Comparison of ENCODE assay signal across 1 cellular context in the genomic region with DNA sequence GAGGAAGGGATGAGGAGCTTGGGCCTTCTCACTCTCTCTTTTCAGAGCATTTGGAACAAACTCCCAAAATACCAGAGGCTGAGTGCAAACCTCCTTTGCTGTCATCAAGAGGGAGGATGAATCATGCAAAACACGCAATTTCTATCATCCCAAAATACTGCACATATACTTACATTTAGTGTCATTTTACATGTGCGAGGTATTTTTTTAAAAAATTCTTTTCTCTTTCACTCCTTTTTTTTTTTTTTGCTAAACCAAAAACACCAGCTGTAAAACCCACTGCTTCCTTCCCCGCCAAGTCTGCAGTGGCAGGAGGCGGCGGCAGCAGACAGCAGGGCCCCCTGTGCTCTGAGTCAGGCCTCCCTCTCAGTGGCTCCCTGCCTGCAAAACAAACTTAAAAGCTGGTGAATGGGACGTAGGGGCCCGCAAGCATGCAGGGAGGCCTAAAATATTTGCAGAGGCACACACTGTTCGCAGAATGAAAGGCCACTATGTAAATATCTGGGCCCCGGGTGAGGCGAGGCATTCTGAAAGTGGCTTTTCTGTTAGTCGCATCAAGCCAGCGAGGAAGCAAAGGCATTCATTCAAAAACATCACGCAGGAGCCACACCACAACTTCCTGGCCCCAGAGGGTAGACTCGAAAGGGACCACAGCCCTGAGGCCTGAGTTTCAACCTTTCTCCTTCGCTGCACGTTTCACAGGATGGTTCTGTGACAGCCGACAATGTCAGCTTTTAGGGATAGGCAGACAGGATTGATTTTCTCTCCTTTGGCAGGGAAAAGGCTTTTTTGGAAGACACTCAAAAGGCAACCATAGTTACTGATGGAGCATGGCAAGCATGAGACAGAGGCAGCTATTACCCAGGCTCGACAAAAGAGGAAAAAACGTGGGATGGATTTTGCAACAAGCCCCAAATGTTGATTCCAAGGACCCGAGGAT.
A peak's percentile ranks its signal among the peaks of the same experiment; 100 is the strongest.
TF ChIP-seq lines count a peak whose summit lies in the region.

No MANE protein-coding gene starts in this region.

TF ChIP-seq in HepG2, 621 proteins besides CTCF, POLR2A, EP300 and RAD21 (continued from another document and continues in another):
- TF ChIP-seq AHDC1 (CRISPR knock-in tag; IDR thresholded peaks at IDR 0.05; ENCODE audit: borderline replicate concordance) (peak; percentile 73; the same call in 1 of the 2 replicates), CREBL2 (CRISPR knock-in tag; IDR thresholded peaks at IDR 0.05; ENCODE audit: borderline replicate concordance) (no peak), ZNF317 (CRISPR knock-in tag; IDR thresholded peaks at IDR 0.05) (peak; percentile 93), PHF20 (CRISPR knock-in tag; IDR thresholded peaks at IDR 0.05) (no peak), ZNF143 (CRISPR knock-in tag; IDR thresholded peaks at IDR 0.05) (peak; percentile 44; the same call in 1 of the 2 replicates), ZNF703 (CRISPR knock-in tag; IDR thresholded peaks at IDR 0.05; ENCODE audit: borderline replicate concordance) (no peak; the same call in 1 of the 2 replicates), ZBTB7A (CRISPR knock-in tag; IDR thresholded peaks at IDR 0.05) (no peak), KAT7 (CRISPR knock-in tag; IDR thresholded peaks at IDR 0.05; ENCODE audit: borderline replicate concordance) (no peak), ZNF646 (CRISPR knock-in tag; IDR thresholded peaks at IDR 0.05) (0 out of 2 replicates have a peak, but pooled peaks have one; percentile 23), SOX13 (IDR thresholded peaks at IDR 0.05) (peak; percentile 54; the same call in 1 of the 2 replicates), SOX13 (CRISPR knock-in tag; conservative IDR thresholded peaks at IDR 0.05 in 1 of 2, IDR thresholded peaks at IDR 0.05 in 1 of 2) (peak in 1 of 2 experiments; percentile 81; a peak in 2 of 4 replicates), ZNF24 (IDR thresholded peaks at IDR 0.05) (no peak), MBD4 (IDR thresholded peaks at IDR 0.05; ENCODE audit: borderline replicate concordance, low read length) (no peak), ZNF446 (CRISPR knock-in tag; IDR thresholded peaks at IDR 0.05) (peak; percentile 58; the same call in 1 of the 2 replicates), TBX3 (IDR thresholded peaks at IDR 0.05; ENCODE audit: borderline replicate concordance) (0 out of 2 replicates have a peak, but pooled peaks have one; percentile 21), ZFP62 (CRISPR knock-in tag; IDR thresholded peaks at IDR 0.05) (no peak), ZNF589 (CRISPR knock-in tag; conservative IDR thresholded peaks at IDR 0.05) (no peak; the same call in 1 of the 2 replicates), ZFAT (CRISPR knock-in tag; conservative IDR thresholded peaks at IDR 0.05) (no peak), ZNF335 (CRISPR knock-in tag; IDR thresholded peaks at IDR 0.05) (peak; percentile 58; the same call in 1 of the 2 replicates), YEATS4 (CRISPR knock-in tag; IDR thresholded peaks at IDR 0.05; ENCODE audit: borderline replicate concordance) (peak; percentile 49; the same call in 1 of the 2 replicates), ZNF407 (CRISPR knock-in tag; IDR thresholded peaks at IDR 0.05; ENCODE audit: not compliant biosample characterization) (no peak), GABPB1 (CRISPR knock-in tag; IDR thresholded peaks at IDR 0.05) (peak; percentile 39; the same call in 1 of the 2 replicates)
- TF ChIP-seq, protein P1, sequence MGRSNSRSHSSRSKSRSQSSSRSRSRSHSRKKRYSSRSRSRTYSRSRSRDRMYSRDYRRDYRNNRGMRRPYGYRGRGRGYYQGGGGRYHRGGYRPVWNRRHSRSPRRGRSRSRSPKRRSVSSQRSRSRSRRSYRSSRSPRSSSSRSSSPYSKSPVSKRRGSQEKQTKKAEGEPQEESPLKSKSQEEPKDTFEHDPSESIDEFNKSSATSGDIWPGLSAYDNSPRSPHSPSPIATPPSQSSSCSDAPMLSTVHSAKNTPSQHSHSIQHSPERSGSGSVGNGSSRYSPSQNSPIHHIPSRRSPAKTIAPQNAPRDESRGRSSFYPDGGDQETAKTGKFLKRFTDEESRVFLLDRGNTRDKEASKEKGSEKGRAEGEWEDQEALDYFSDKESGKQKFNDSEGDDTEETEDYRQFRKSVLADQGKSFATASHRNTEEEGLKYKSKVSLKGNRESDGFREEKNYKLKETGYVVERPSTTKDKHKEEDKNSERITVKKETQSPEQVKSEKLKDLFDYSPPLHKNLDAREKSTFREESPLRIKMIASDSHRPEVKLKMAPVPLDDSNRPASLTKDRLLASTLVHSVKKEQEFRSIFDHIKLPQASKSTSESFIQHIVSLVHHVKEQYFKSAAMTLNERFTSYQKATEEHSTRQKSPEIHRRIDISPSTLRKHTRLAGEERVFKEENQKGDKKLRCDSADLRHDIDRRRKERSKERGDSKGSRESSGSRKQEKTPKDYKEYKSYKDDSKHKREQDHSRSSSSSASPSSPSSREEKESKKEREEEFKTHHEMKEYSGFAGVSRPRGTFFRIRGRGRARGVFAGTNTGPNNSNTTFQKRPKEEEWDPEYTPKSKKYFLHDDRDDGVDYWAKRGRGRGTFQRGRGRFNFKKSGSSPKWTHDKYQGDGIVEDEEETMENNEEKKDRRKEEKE (IDR thresholded peaks at IDR 0.05), result no peak
